In genomic region chr9:131395027-131395744, GRCh38 we compare ENCODE assay signal across 8 cellular contexts. TPM values are rescaled to one million over a fixed set of nuclear protein-coding genes. Genes with fewer than 3 reads are reported as not detected.
DNase-seq lines count a peak whose midpoint lies in the region; TF ChIP-seq lines count a peak whose summit lies in the region.

No MANE protein-coding gene starts in this region.

- DNase-seq in BE2C (no peak), HEK293T (ENCODE audit: extremely low spot score) (no peak), T-helper 2 cell (peak; percentile 35 to 89 (median 71)), astrocyte of the cerebellum (ENCODE audit: low read depth) (no peak), islet precursor cell (peak; percentile 57), kidney glomerular epithelial cell (lab: John Stamatoyannopoulos, UW) (no peak), NCI-H1694 treated with DMSO at 0.1 percent for 48 hours (lab: John Stamatoyannopoulos, UW) (no peak)
- DNase-seq in stimulated activated CD4-positive, alpha-beta T cell treated with anti-CD3 and anti-CD28 coated beads, Interleukin-1b, Interleukin-23, amount 100 ng/mL, for 48 hours = peak; percentile 83

- in situ Hi-C loops in astrocyte of the cerebellum (cut with HindIII; ENCODE audit: low sequenced_read_pairs) = no loop called here

- no peak for TF ChIP-seq CTCF in BE2C (IDR thresholded peaks at IDR 0.05; ENCODE audit: low read depth, low read length)
- no peak for TF ChIP-seq CTCF in astrocyte of the cerebellum (IDR thresholded peaks at IDR 0.05; ENCODE audit: low read depth, low read length, missing control alignments)

- CTCF ChIA-PET in HEK293T (lab: Yijun Ruan, JAX) = no interaction called here

- peak overlapping the region; percentile 99 for H3K4me3 ChIP-seq in BE2C (ENCODE audit: low read depth, low read length)
- H3K4me3 ChIP-seq in astrocyte of the cerebellum (ENCODE audit: low read depth, low read length) = peak overlapping the region; percentile 68

- H3K36me3 ChIP-seq in BE2C = peaks cover 16% of the 10 kb centered on the region

- peaks cover 23% of the 10 kb centered on the region for H3K4me1 ChIP-seq in BE2C

- POLR2A ChIA-PET in HEK293T (lab: Yijun Ruan, JAX) = interaction anchor here (1.0 kb wide), 1 partner anchor 12 kb away, joined by 3 read pairs; no protein-coding TSS in a partner anchor

- no peaks in the 10 kb centered on the region for H3K27me3 ChIP-seq in BE2C

- H3K9me3 ChIP-seq in BE2C = no peaks in the 10 kb centered on the region

TF ChIP-seq in HEK293T, 16 proteins besides CTCF, POLR2A, EP300 and RAD21:
- no peak for TF ChIP-seq PKNOX1 (IDR thresholded peaks at IDR 0.05)
- 0 out of 2 replicates have a peak, but pooled peaks have one; percentile 45 for TF ChIP-seq HDGF (IDR thresholded peaks at IDR 0.05; ENCODE audit: borderline replicate concordance)
- no peak for TF ChIP-seq LEF1 (IDR thresholded peaks at IDR 0.05; ENCODE audit: borderline replicate concordance)
- TF ChIP-seq NFRKB (IDR thresholded peaks at IDR 0.05) = no peak
- no peak for TF ChIP-seq SUZ12 (IDR thresholded peaks at IDR 0.05)

RNA-seq across cellular contexts. Expression of gene PRRC2B, which starts 1.3 kb away (rescaled TPM):
- 119 TPM for polyA plus RNA-seq in BE2C (2012; ENCODE audit: insufficient read depth, insufficient read length, low read depth)

Comparison
In these comparisons a context has a peak if more than half of its experiments do, and no peak if none do; other contexts are left out.
1. DNase-seq: peak in T-helper 2 cell (5 of 5), islet precursor cell (single experiment) and stimulated activated CD4-positive, alpha-beta T cell treated with anti-CD3 and anti-CD28 coated beads, Interleukin-1b, Interleukin-23, amount 100 ng/mL, for 48 hours (single experiment); none in BE2C (single experiment), HEK293T (single experiment), astrocyte of the cerebellum (single experiment), kidney glomerular epithelial cell (single experiment) and NCI-H1694 treated with DMSO at 0.1 percent for 48 hours (single experiment).